8 cellular contexts compared by ENCODE assay signal in the genomic region with DNA sequence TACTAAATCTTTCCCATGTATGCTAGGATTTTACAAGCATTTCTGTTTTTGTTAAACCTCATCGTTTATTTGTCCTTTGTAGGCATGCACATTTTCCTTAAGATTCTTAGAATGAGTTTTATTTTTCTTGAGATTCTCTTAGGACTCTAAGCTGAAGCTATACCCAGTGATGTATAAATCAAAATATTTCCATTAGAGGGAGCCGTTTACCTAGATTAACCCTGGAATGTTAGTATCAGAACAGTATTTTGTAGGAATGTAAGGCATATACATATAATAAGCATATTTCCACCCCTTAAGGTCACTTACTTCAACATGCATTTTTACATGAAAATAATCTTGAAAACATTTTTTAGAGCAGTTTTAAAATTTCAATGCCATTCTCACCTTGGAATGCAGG. TPM values are rescaled to one million over a fixed set of nuclear protein-coding genes. Genes with fewer than 3 reads are reported as not detected.
DNase-seq lines count a peak whose midpoint lies in the region; FAIRE-seq and TF ChIP-seq lines count a peak whose summit lies in the region.

No MANE protein-coding gene starts in this region.

- H4K8ac ChIP-seq in H1 (ENCODE audit: extremely low read depth, insufficient read depth, low read length) = no peak overlapping the region

- intact Hi-C loops in lower leg skin (cut with DNase I; ENCODE audit: low total_unique reads) = no loop called here

- no peaks in the 10 kb centered on the region for H3K79me2 ChIP-seq in H1 (ENCODE audit: control insufficient read depth in 1 of 2, insufficient read depth in 2 of 2, low read length in 2 of 2)

- H2BK120ac ChIP-seq in H1 (replicated peaks; ENCODE audit: low read depth, low read length) = no peak overlapping the region

- no peaks in the 10 kb centered on the region for H3K79me1 ChIP-seq in H1 (ENCODE audit: low read depth, low read length)

- no peaks in the 10 kb centered on the region; the same call in 1 of the 2 replicates for H3K23me2 ChIP-seq in H1 (ENCODE audit: low read depth, low read length)

- WGBS in H1 (ENCODE audit: extremely low coverage in 1 of 2, insufficient coverage in 1 of 2, insufficient read length in 1 of 2, insufficient replicate concordance in 2 of 2, low coverage in 1 of 2, low lambda C conversion rate in 2 of 2, missing lambda C conversion rate in 1 of 2), 2 experiments = 42% methylated on average over 2 of the region's 2 CpGs; no CpG with 5 or more reads in 1 of the 2 experiments
- 16 to 21% methylated on average over 2 of the region's 2 CpGs for WGBS in lower leg skin, 2 donors

- no peak overlapping the region for H3K4me2 ChIP-seq in H1 (ENCODE audit: insufficient read depth in 1 of 2, low read depth in 2 of 2, low read length in 2 of 2)

- TF ChIP-seq RAD21 in H1 (IDR thresholded peaks at IDR 0.05 in 1 of 2, conservative IDR thresholded peaks at IDR 0.05 in 1 of 2; ENCODE audit: low read depth in 2 of 2, low read length in 2 of 2) = peak in 1 of 2 experiments; percentile 70

- H3K27ac Mint-ChIP-seq in progenitor cell of endocrine pancreas = no peak overlapping the region

- no peak for TF ChIP-seq POLR2A in H1 (IDR thresholded peaks at IDR 0.05; ENCODE audit: control extremely low read depth in 1 of 2, low read depth in 2 of 2, low read length in 2 of 2)
- no peak for TF ChIP-seq POLR2A in lower leg skin (IDR thresholded peaks at IDR 0.05)

- H3K9ac ChIP-seq in H1 (replicated peaks in 1 of 4; ENCODE audit: extremely low read depth in 1 of 4, low read depth in 3 of 4, low read length in 3 of 4) = no peak overlapping the region

- H3K4me1 ChIP-seq in H1 (replicated peaks in 1 of 4; ENCODE audit: control insufficient read depth in 3 of 4, insufficient read depth in 4 of 4, low read length in 3 of 4) = peaks cover 0 to 4% (median 0%) of the 10 kb centered on the region in 4 experiments; a peak in 1 of 7 replicates

- no peak overlapping the region for H3K18ac ChIP-seq in H1 (ENCODE audit: extremely low read depth, low read length)

- H4K20me1 ChIP-seq in H1 (replicated peaks in 1 of 2; ENCODE audit: control insufficient read depth in 1 of 2, insufficient read depth in 2 of 2, low read length in 2 of 2) = no peaks in the 10 kb centered on the region

- no peak overlapping the region for H2BK5ac ChIP-seq in H1 (ENCODE audit: low read depth, low read length)

- H3K4me3 Mint-ChIP-seq in progenitor cell of endocrine pancreas (ENCODE audit: low read depth) = no peak overlapping the region

- H2BK15ac ChIP-seq in H1 (ENCODE audit: low read length) = no peak overlapping the region

- peak; percentile 32 for FAIRE-seq in H1 (lab: Jason Lieb, UNC)

- no peak overlapping the region for H3K4me3 ChIP-seq in H1 (ENCODE audit: extremely low read depth in 1 of 4, insufficient read depth in 2 of 4, low read depth in 3 of 4, low read length in 4 of 4)
- H3K4me3 ChIP-seq in lower leg skin (ENCODE audit: low read depth, poor library complexity, severe bottlenecking) = no peak overlapping the region

- H3K56ac ChIP-seq in H1 (replicated peaks; ENCODE audit: insufficient read length, low read depth, low read length) = no peak overlapping the region

- no peaks in the 10 kb centered on the region for H3K36me3 Mint-ChIP-seq in progenitor cell of endocrine pancreas (ENCODE audit: insufficient read depth)

- peaks cover 7% of the 10 kb centered on the region for H3K4me1 Mint-ChIP-seq in progenitor cell of endocrine pancreas (ENCODE audit: low read depth)

- H3K36me3 ChIP-seq in H1 (ENCODE audit: control insufficient read depth in 2 of 4, insufficient read depth in 4 of 4, low read length in 3 of 4) = 0 out of 8 replicates have a peak, but pooled peaks cover 0 to 3% (median 0%) of the 10 kb centered on the region in 4 experiments

- H3K14ac ChIP-seq in H1 (ENCODE audit: insufficient read length) = no peak overlapping the region

- H2AFZ ChIP-seq in H1 (ENCODE audit: low read length) = no peak overlapping the region

- POLR2A ChIA-PET in H1 (lab: Charles Lee; ENCODE audit: partially characterized antibody) = interaction anchor here (1.8 kb wide), 1 partner anchor 14 kb away, joined by 5 read pairs; no protein-coding TSS in a partner anchor

- H3K23ac ChIP-seq in H1 (ENCODE audit: insufficient read length) = no peak overlapping the region

- H3K27me3 Mint-ChIP-seq in progenitor cell of endocrine pancreas = no peaks in the 10 kb centered on the region

- H3K27ac ChIP-seq in H1 (ENCODE audit: low read depth, low read length) = no peak overlapping the region

- H4K91ac ChIP-seq in H1 (replicated peaks; ENCODE audit: insufficient read length, low read length) = no peak overlapping the region

- CTCF ChIA-PET in H1 (lab: Charles Lee; ENCODE audit: partially characterized antibody) = interaction anchor here (0.6 to 2.7 kb wide), 6 partner anchors 55 to 382 kb away, joined by 3 to 11 read pairs (median 4); no protein-coding TSS in a partner anchor

- H4K5ac ChIP-seq in H1 (ENCODE audit: insufficient read length, low read depth, low read length) = no peak overlapping the region

- peaks cover 2% of the 10 kb centered on the region for H3K9me3 Mint-ChIP-seq in progenitor cell of endocrine pancreas (ENCODE audit: low read depth)

- TF ChIP-seq CTCF in H1 (IDR thresholded peaks at IDR 0.05; ENCODE audit: control extremely low read depth in 1 of 3, insufficient read depth in 1 of 3, low read depth in 1 of 3, low read length in 3 of 3) (peak in 1 of 3 experiments; percentile 32; a peak in 2 of 4 replicates), progenitor cell of endocrine pancreas (IDR thresholded peaks at IDR 0.05; ENCODE audit: unreplicated experiment) (peak; percentile 32), lower leg skin (IDR thresholded peaks at IDR 0.05) (no peak)

- H2BK20ac ChIP-seq in H1 (ENCODE audit: low read length) = no peak overlapping the region

- DNase-seq in NCI-H2107 treated with DMSO at 0.1 percent for 48 hours (lab: John Stamatoyannopoulos, UW; ENCODE audit: unreplicated experiment) = peak; percentile 41
- no peak for DNase-seq in NCI-H2107 (lab: John Stamatoyannopoulos, UW)
- DNase-seq in NCI-H345 (lab: John Stamatoyannopoulos, UW) = peak; percentile 20
- no peak for DNase-seq in H1 (ENCODE audit: low read depth in 1 of 2, low spot score in 2 of 2)
- no peak for DNase-seq in progenitor cell of endocrine pancreas (ENCODE audit: low spot score, unreplicated experiment)
- no peak for DNase-seq in lower leg skin (ENCODE audit: low spot score in 2 of 2)
- no peak for DNase-seq in stimulated activated CD4-positive, alpha-beta T cell treated with anti-CD3 and anti-CD28 coated beads, Interleukin-4, amount 100 ng/mL, for 4 hours
- no peak for DNase-seq in hippocampal formation (lab: John Stamatoyannopoulos, UW)

- no peak overlapping the region for H2BK12ac ChIP-seq in H1 (ENCODE audit: low read depth, low read length)

- H3K27me3 ChIP-seq in H1 (replicated peaks in 1 of 4; ENCODE audit: control insufficient read depth in 3 of 4, extremely low read depth in 1 of 4, insufficient read depth in 3 of 4, low read length in 3 of 4) = no peaks in the 10 kb centered on the region

- no peak overlapping the region for H2AK5ac ChIP-seq in H1 (ENCODE audit: low read depth, low read length)

- no peak overlapping the region for H3K4ac ChIP-seq in H1 (replicated peaks; ENCODE audit: insufficient read length, low read depth, low read length)

- TF ChIP-seq EP300 in H1 (IDR thresholded peaks at IDR 0.05; ENCODE audit: borderline replicate concordance in 1 of 2, low read depth in 2 of 2, low read length in 2 of 2) = no peak

- H3K9me3 ChIP-seq in H1 (ENCODE audit: insufficient read depth in 2 of 2, low read depth in 1 of 2, low read length in 1 of 2) = peaks cover 0 to 6% of the 10 kb centered on the region in 2 experiments; a peak in 1 of 4 replicates

TF ChIP-seq in H1, 55 proteins besides CTCF, POLR2A, EP300 and RAD21:
- TF ChIP-seq NANOG (IDR thresholded peaks at IDR 0.05; ENCODE audit: insufficient read depth, low read depth, low read length, poor library complexity, severe bottlenecking) (no peak), CBX5 (IDR thresholded peaks at IDR 0.05; ENCODE audit: low read depth, low read length) (no peak), KDM1A (IDR thresholded peaks at IDR 0.05; ENCODE audit: borderline replicate concordance, low read length) (no peak), TEAD4 (IDR thresholded peaks at IDR 0.05; ENCODE audit: low read depth, low read length) (peak; percentile 62; the same call in 1 of the 2 replicates), CHD1 (IDR thresholded peaks at IDR 0.05; ENCODE audit: low read depth, low read length) (no peak)

RNA-seq across cellular contexts. Expression of a gene that starts 35.2 kb away (rescaled TPM):
- total RNA-seq in H1 (2021; fragmentation: NEBNext Ultra II Directional; extraction: Animal tissue kit (Norgen Biotek cat#: 25700)) = 13.8 and 15.7 TPM in 2 replicates
- 4.3 and 5.9 TPM in 2 replicates for polyA plus RNA-seq in H1 (2011; rRNA removed)
- 3.8 TPM for polyA plus RNA-seq in H1 (2011; cell fraction: cytosol; rRNA removed)
- polyA plus RNA-seq in H1 (2011; cell fraction: nucleus; rRNA removed) = 8.5 TPM
- polyA plus RNA-seq in H1 (2012, experiment 1 of 2) = 5.0 to 6.4 TPM (median 5.6 TPM) in 4 replicates
- 0.41 TPM for polyA plus RNA-seq in H1 (2012, experiment 2 of 2)
- polyA plus RNA-seq in H1 (2013, experiment 1 of 2) = 6.3 TPM
- polyA plus RNA-seq in H1 (2013, experiment 2 of 2) = 6.0 TPM
- polyA minus RNA-seq in H1 (2011; rRNA and poly(A)+ RNA removed) = 17.8 and 21.3 TPM in 2 replicates
- 8.5 TPM for polyA minus RNA-seq in H1 (2011; cell fraction: cytosol; rRNA and poly(A)+ RNA removed)
- polyA minus RNA-seq in H1 (2011; cell fraction: nucleus; rRNA and poly(A)+ RNA removed) = 18.8 TPM
- 23.6 and 30.2 TPM in 2 replicates for total RNA-seq in progenitor cell of endocrine pancreas
- total RNA-seq in lower leg skin = 10 to 100 TPM; 22.1 to 30.7 (median 30.1) TPM

Comparison
In these comparisons a context has a peak if more than half of its experiments do, and no peak if none do; other contexts are left out.
1. DNase-seq: peak in NCI-H2107 treated with DMSO at 0.1 percent for 48 hours (single experiment) and NCI-H345 (single experiment); none in NCI-H2107 (single experiment), H1 (0 of 2), progenitor cell of endocrine pancreas (single experiment), lower leg skin (0 of 2), stimulated activated CD4-positive, alpha-beta T cell treated with anti-CD3 and anti-CD28 coated beads, Interleukin-4, amount 100 ng/mL, for 4 hours (0 of 2) and hippocampal formation (0 of 2).